ENCODE assay signal across 9 cellular contexts in the genomic region with DNA sequence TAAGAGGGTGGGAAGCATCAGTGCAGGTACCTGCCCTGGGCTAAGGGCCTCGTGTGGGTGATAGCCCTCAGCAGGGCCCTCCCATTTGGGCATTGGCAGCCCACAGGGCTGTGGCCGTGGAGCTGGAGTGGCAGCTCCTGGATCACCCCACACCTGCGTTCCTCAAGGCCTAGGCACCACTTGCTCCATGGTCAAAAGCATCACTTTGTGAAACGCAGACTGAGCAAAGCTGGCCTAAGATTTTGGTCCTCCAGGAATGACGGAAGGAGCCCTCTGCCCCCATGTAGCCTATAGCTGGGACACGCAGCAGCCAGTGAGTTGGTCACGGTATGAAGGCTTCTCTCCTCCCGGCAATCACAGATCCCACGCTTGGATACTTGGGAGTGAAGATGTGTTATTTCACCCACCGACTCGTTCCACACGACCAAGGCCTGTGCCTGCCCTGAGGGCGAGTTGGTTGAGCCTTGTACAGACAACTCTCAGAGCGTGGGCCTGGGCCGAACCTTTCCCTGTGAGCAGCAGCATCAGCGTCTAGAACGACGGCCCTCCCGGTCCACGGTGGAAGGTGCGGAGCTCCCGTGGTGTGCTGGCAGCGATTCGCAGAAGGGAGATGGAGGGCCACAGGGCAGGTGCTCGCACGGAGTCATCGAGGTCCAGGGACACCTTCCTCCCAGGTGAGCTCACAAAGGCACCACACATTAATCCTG. TPM values are rescaled to one million over a fixed set of nuclear protein-coding genes. Genes with fewer than 3 reads are reported as not detected.
A peak's percentile ranks its signal among the peaks of the same experiment; 100 is the strongest.
DNase-seq lines count a peak whose midpoint lies in the region; ATAC-seq, FAIRE-seq and TF ChIP-seq lines count a peak whose summit lies in the region.
"Had no signal": no experiment of that assay in that cellular context is flagged by ENCODE, and none has a peak within 500 bp of the region (broad histone marks: within the 10 kb centered on the region; RNA-seq: fewer than 3 reads in every experiment).

No MANE protein-coding gene starts in this region.

- POLR2A ChIA-PET in MCF 10A (lab: Yijun Ruan, JAX) (interaction anchor here (0.6 to 2.0 kb wide), 6 partner anchors 10 to 129 kb away, joined by 3 to 7 read pairs (median 4); no protein-coding TSS in a partner anchor), endothelial cell of umbilical vein (lab: Charles Lee) (interaction anchor here (0.7 kb wide), 1 partner anchor 1285 kb away, joined by 6 read pairs; no protein-coding TSS in a partner anchor)

- no peak overlapping the region for H2BK5ac ChIP-seq in neuronal stem cell (ENCODE audit: low read length)

- no peaks in the 10 kb centered on the region for H3K9me1 ChIP-seq in endothelial cell of umbilical vein (replicated peaks; ENCODE audit: control insufficient read depth, extremely low read depth, insufficient read depth, low read length)

- FAIRE-seq in endothelial cell of umbilical vein (lab: Jason Lieb, UNC): no peak

- dilution Hi-C loops in endothelial cell of umbilical vein (cut with MboI; ENCODE audit: extremely low pct_ligation_motif_present, low sequenced_read_pairs): no loop called here

- H3K4ac ChIP-seq in neuronal stem cell (ENCODE audit: low read length): peak overlapping the region; percentile 93

- no peak overlapping the region for H3K4me3 Mint-ChIP-seq in MCF 10A (ENCODE audit: unreplicated experiment)

- no peaks in the 10 kb centered on the region for H4K20me1 ChIP-seq in endothelial cell of umbilical vein (replicated peaks; ENCODE audit: control insufficient read depth, extremely low read depth, insufficient read depth, low read length)

- H3K18ac ChIP-seq in neuronal stem cell (ENCODE audit: low read length): peak overlapping the region; percentile 92

- no peaks in the 10 kb centered on the region for H3K79me2 ChIP-seq in endothelial cell of umbilical vein (ENCODE audit: control insufficient read depth, insufficient read depth, low read length)

- no peak overlapping the region for H3K9ac ChIP-seq in endothelial cell of umbilical vein (replicated peaks; ENCODE audit: extremely low read depth, insufficient read depth, low read length)
- H3K9ac ChIP-seq in neuronal stem cell (ENCODE audit: low read depth, low read length, poor library complexity): no peak overlapping the region

- H3K4me3 ChIP-seq in breast epithelium (peak overlapping the region in 2 of 3 donors; percentile 47 to 59), endothelial cell of umbilical vein (replicated peaks in 1 of 3; ENCODE audit: insufficient read depth in 1 of 3, low read depth in 1 of 3, low read length in 3 of 3) (no peak overlapping the region), neuronal stem cell (ENCODE audit: low read length in 2 of 2) (no peak overlapping the region), vagina (peak overlapping the region in 1 of 2 donors; percentile 30)

- H2BK15ac ChIP-seq in neuronal stem cell (ENCODE audit: low read length): peak overlapping the region; percentile 100

- ATAC-seq in GM21381 (IDR thresholded peaks at IDR 0.05; ENCODE audit: unreplicated experiment): no peak

- H4K8ac ChIP-seq in neuronal stem cell (ENCODE audit: low read depth, low read length): peak overlapping the region; percentile 99

- no peak overlapping the region for H2BK12ac ChIP-seq in neuronal stem cell (ENCODE audit: low read length)

- H3K27me3 Mint-ChIP-seq in MCF 10A (ENCODE audit: insufficient read depth, unreplicated experiment): no peaks in the 10 kb centered on the region

- H2AK5ac ChIP-seq in neuronal stem cell (ENCODE audit: low read depth, low read length): peak overlapping the region; percentile 100

- CTCF ChIA-PET in MCF 10A (lab: Yijun Ruan, JAX) (interaction anchor here (0.6 to 1.2 kb wide), 3 partner anchors 116 to 242 kb away, joined by 3 read pairs; no protein-coding TSS in a partner anchor), endothelial cell of umbilical vein (lab: Charles Lee) (interaction anchor here (1.0 kb wide), 1 partner anchor 456 kb away, joined by 5 read pairs; no protein-coding TSS in a partner anchor)

- intact Hi-C loops in breast epithelium (cut with DNase I; ENCODE audit: low total_unique reads) (no loop called here), MCF 10A (cut with micrococcal nuclease) (no loop called here), endothelial cell of umbilical vein (cut with micrococcal nuclease) (loop anchor here (1.0 to 5.0 kb wide), 2 partner anchors 488 to 538 kb away; partner anchors contain the start of genes C6orf120, DYNLT2, ERMARD and WDR27), vagina (cut with DNase I) (no loop called here)

- DNase-seq in breast epithelium (ENCODE audit: low spot score in 2 of 2) (no peak), MCF 10A (ENCODE audit: unreplicated experiment) (no peak), endothelial cell of umbilical vein (ENCODE audit: low read depth, low spot score) (no peak), neuronal stem cell (ENCODE audit: low spot score) (no peak), vagina (ENCODE audit: extremely low spot score in 2 of 2) (peak; percentile 88 to 95), RKO (ENCODE audit: low spot score) (no peak), cerebellum (ENCODE audit: low spot score) (no peak)

- no peaks in the 10 kb centered on the region for H3K36me3 Mint-ChIP-seq in MCF 10A (ENCODE audit: insufficient read depth, unreplicated experiment)

- H4K91ac ChIP-seq in neuronal stem cell (ENCODE audit: low read depth, low read length, poor library complexity): no peak overlapping the region

- no peak for TF ChIP-seq CTCF in breast epithelium (IDR thresholded peaks at IDR 0.05)
- no peak for TF ChIP-seq CTCF in MCF 10A (IDR thresholded peaks at IDR 0.05; ENCODE audit: unreplicated experiment)
- no peak for TF ChIP-seq CTCF in endothelial cell of umbilical vein (IDR thresholded peaks at IDR 0.05; ENCODE audit: extremely low read depth in 1 of 2, insufficient read depth in 1 of 2, low read depth in 1 of 2, low read length in 2 of 2)
- no peak for TF ChIP-seq CTCF in vagina (IDR thresholded peaks at IDR 0.05)

- no peak overlapping the region for H3K27ac Mint-ChIP-seq in MCF 10A (ENCODE audit: low read depth, unreplicated experiment)

- peak overlapping the region; percentile 54 for H2AFZ ChIP-seq in endothelial cell of umbilical vein (ENCODE audit: low read depth, low read length)
- peak overlapping the region; percentile 87 for H2AFZ ChIP-seq in neuronal stem cell (ENCODE audit: low read length)

- H3K4me1 ChIP-seq in breast epithelium (no peaks in the 10 kb centered on the region), endothelial cell of umbilical vein (ENCODE audit: control insufficient read depth, extremely low read depth, insufficient read depth, low read length) (peaks cover 5% of the 10 kb centered on the region), neuronal stem cell (ENCODE audit: control insufficient read depth in 2 of 2, insufficient read depth in 1 of 2, low read depth in 1 of 2, low read length in 2 of 2) (peaks cover 0 to 2% of the 10 kb centered on the region in 2 donors), vagina (peaks cover 32% of the 10 kb centered on the region)

- no CpG with 5 or more reads among the region's 27 CpGs for WGBS in neuronal stem cell (ENCODE audit: extremely low coverage in 2 of 2, insufficient read length in 2 of 2, insufficient replicate concordance in 1 of 2), 2 donors

- no TSS peak for BruUV-seq in MCF 10A (replicated peaks; lab: Mats Ljungman, UMichigan)
- BruUV-seq in endothelial cell of umbilical vein (replicated peaks; lab: Mats Ljungman, UMichigan): no TSS peak

- H3K14ac ChIP-seq in neuronal stem cell (ENCODE audit: low read length): no peak overlapping the region

- H3K36me3 ChIP-seq in breast epithelium: no peaks in the 10 kb centered on the region
- no peaks in the 10 kb centered on the region for H3K36me3 ChIP-seq in endothelial cell of umbilical vein (ENCODE audit: control insufficient read depth in 2 of 2, extremely low read depth in 1 of 2, insufficient read depth in 2 of 2, low read length in 2 of 2)
- no peaks in the 10 kb centered on the region for H3K36me3 ChIP-seq in neuronal stem cell (replicated peaks in 1 of 2; ENCODE audit: control insufficient read depth in 2 of 2, insufficient read depth in 2 of 2, low read length in 2 of 2)
- H3K36me3 ChIP-seq in vagina: no peaks in the 10 kb centered on the region
- H3K36me3 ChIP-seq: HAP-1 had no signal

- H3K27me3 ChIP-seq in breast epithelium: no peaks in the 10 kb centered on the region
- H3K27me3 ChIP-seq in endothelial cell of umbilical vein (ENCODE audit: control insufficient read depth in 2 of 2, insufficient read depth in 2 of 2, low read length in 2 of 2): no peaks in the 10 kb centered on the region
- no peaks in the 10 kb centered on the region for H3K27me3 ChIP-seq in neuronal stem cell (ENCODE audit: control insufficient read depth in 3 of 3, insufficient read depth in 3 of 3, low read depth in 1 of 3, low read length in 3 of 3)
- no peaks in the 10 kb centered on the region for H3K27me3 ChIP-seq in vagina

- H3K4me1 Mint-ChIP-seq in MCF 10A (ENCODE audit: insufficient read depth, unreplicated experiment): peaks cover 12% of the 10 kb centered on the region

- H2BK120ac ChIP-seq in neuronal stem cell (ENCODE audit: low read depth, low read length): peak overlapping the region; percentile 13

- H3K4me2 ChIP-seq in endothelial cell of umbilical vein (ENCODE audit: insufficient read depth, low read length) (no peak overlapping the region), neuronal stem cell (ENCODE audit: insufficient read depth, low read length, poor library complexity, severe bottlenecking) (no peak overlapping the region)

- peak overlapping the region; percentile 73 for H3K23ac ChIP-seq in neuronal stem cell (ENCODE audit: low read depth, low read length, poor library complexity)

- TF ChIP-seq POLR2A in breast epithelium (IDR thresholded peaks at IDR 0.05) (no peak), endothelial cell of umbilical vein (IDR thresholded peaks at IDR 0.05; ENCODE audit: low read depth, low read length) (no peak), vagina (IDR thresholded peaks at IDR 0.05) (no peak)

- peaks cover 16% of the 10 kb centered on the region for H3K9me3 Mint-ChIP-seq in MCF 10A (ENCODE audit: unreplicated experiment)

- no peaks in the 10 kb centered on the region for H3K79me1 ChIP-seq in neuronal stem cell (ENCODE audit: low read depth, low read length)

- H3K9me3 ChIP-seq in breast epithelium (no peaks in the 10 kb centered on the region), endothelial cell of umbilical vein (replicated peaks; ENCODE audit: control insufficient read depth, insufficient read depth, low read length) (no peaks in the 10 kb centered on the region), neuronal stem cell (replicated peaks in 1 of 2; ENCODE audit: control insufficient read depth in 2 of 2, insufficient read depth in 1 of 2, low read depth in 1 of 2, low read length in 2 of 2) (no peaks in the 10 kb centered on the region), vagina (no peaks in the 10 kb centered on the region)
- H3K9me3 ChIP-seq: HAP-1 had no signal

- peak overlapping the region; percentile 81 to 87 for H3K27ac ChIP-seq in breast epithelium
- no peak overlapping the region for H3K27ac ChIP-seq in endothelial cell of umbilical vein (ENCODE audit: insufficient read depth, low read depth, low read length)
- H3K27ac ChIP-seq in neuronal stem cell (replicated peaks; ENCODE audit: low read length): no peak overlapping the region
- peak overlapping the region; percentile 97 for H3K27ac ChIP-seq in vagina

RNA-seq across cellular contexts. Expression of gene THBS2, which starts 39.7 kb away (rescaled TPM):
- total RNA-seq in breast epithelium (100 to 1,000 TPM in 1 of 3 donors, 10 to 100 TPM in 2; 31.9 to 145 (median 73.0) TPM), MCF 10A (2022) (0.05 TPM in 1 of 2 replicates, not detected in the other), endothelial cell of umbilical vein (not detected in 2 replicates), vagina (86.4 TPM), cerebellum (5.8 TPM)
- polyA plus RNA-seq in endothelial cell of umbilical vein: 0.08 TPM in 2 replicates
- polyA plus RNA-seq in endothelial cell of umbilical vein (2011; cell fraction: cytosol; rRNA removed): 0.03 and 0.09 TPM in 2 replicates
- polyA plus RNA-seq in endothelial cell of umbilical vein (2011; cell fraction: nucleus; rRNA removed): 0.05 and 0.07 TPM in 2 replicates
- 0.09 and 0.12 TPM in 2 replicates for polyA plus RNA-seq in endothelial cell of umbilical vein (2012)
- 0.17 and 0.34 TPM in 2 replicates for polyA minus RNA-seq in endothelial cell of umbilical vein
- polyA minus RNA-seq in endothelial cell of umbilical vein (2011; cell fraction: cytosol; rRNA and poly(A)+ RNA removed): not detected
- polyA minus RNA-seq in endothelial cell of umbilical vein (2011; cell fraction: nucleus; rRNA and poly(A)+ RNA removed): 0.19 TPM in 2 replicates
- 0.14 TPM for polyA plus RNA-seq in neuronal stem cell (2013, experiment 1 of 2)
- 0.14 TPM for polyA plus RNA-seq in neuronal stem cell (2013, experiment 2 of 2)

Comparison
In these comparisons a context has a peak if more than half of its experiments do, and no peak if none do; other contexts are left out.
1. DNase-seq: peak in vagina (2 of 2); none in breast epithelium (0 of 2), MCF 10A (single experiment), endothelial cell of umbilical vein (single experiment), neuronal stem cell (single experiment), RKO (single experiment) and cerebellum (single experiment).
2. H3K27ac ChIP-seq: peak in breast epithelium (2 of 2) and vagina (single experiment); none in endothelial cell of umbilical vein (single experiment) and neuronal stem cell (single experiment).
3. H3K4me3 ChIP-seq: peak in breast epithelium (2 of 3); none in endothelial cell of umbilical vein (0 of 3) and neuronal stem cell (0 of 2).